In genomic region chr4:178784491-178784890, GRCh38 we compare ENCODE assay signal across 1 cellular context.
TF ChIP-seq lines count a peak whose summit lies in the region.

No MANE protein-coding gene starts in this region.

TF ChIP-seq in neural cell, 6 proteins besides CTCF, POLR2A, EP300 and RAD21 (continued from another document):
- TF ChIP-seq REST (IDR thresholded peaks at IDR 0.05; ENCODE audit: borderline replicate concordance) (peak; percentile 89), SMC3 (conservative IDR thresholded peaks at IDR 0.05; ENCODE audit: poor library complexity) (no peak), MXI1 (conservative IDR thresholded peaks at IDR 0.05; ENCODE audit: poor library complexity, severe bottlenecking) (no peak), POLR2AphosphoS5 (IDR thresholded peaks at IDR 0.05) (peak; percentile 49)
